18 cellular contexts compared by ENCODE assay signal in genomic region chr9:99690573-99690972, GRCh38.
DNase-seq lines count a peak whose midpoint lies in the region; ATAC-seq and FAIRE-seq lines count a peak whose summit lies in the region.
"Had no signal": no experiment of that assay in that cellular context is flagged by ENCODE, and none has a peak within 500 bp of the region (broad histone marks: within the 10 kb centered on the region; RNA-seq: fewer than 3 reads in every experiment).

No MANE protein-coding gene starts in this region.

- FAIRE-seq in frontal cortex (lab: Jason Lieb, UNC) = no peak

- DNase-seq in NCI-H524 (lab: John Stamatoyannopoulos, UW) = peak; percentile 8 to 40
- no peak for DNase-seq in NCI-H524 treated with DMSO at 0.1 percent for 48 hours (lab: John Stamatoyannopoulos, UW)
- DNase-seq in NCI-H2171 treated with DMSO at 0.1 percent for 48 hours (lab: John Stamatoyannopoulos, UW) = peak; percentile 95
- peak; percentile 7 to 22 for DNase-seq in frontal cortex (ENCODE audit: low spot score in 2 of 2)
- DNase-seq in retina = peak; percentile 61
- no peak for DNase-seq in SW480 (ENCODE audit: low spot score)
- DNase-seq: ACHN; activated CD4-positive, alpha-beta T cell treated with anti-CD3 and anti-CD28 coated beads for 36 hours; activated T-cell treated with anti-CD3 and anti-CD28 coated beads, Interleukin-2, amount 50 U/mL, for 72 hours; amniotic stem cell; Calu3; cortex of kidney; PC-3; tibial artery had no signal

- peaks cover 3% of the 10 kb centered on the region for H3K9me3 Mint-ChIP-seq in stimulated activated memory B cell treated with anti-CD40 and anti-IgM and Interleukin-4, amounts not matched to agents 10 μg/mL and 1 μg/mL and 100 μg/mL, for 72 hours
- H3K9me3 Mint-ChIP-seq: activated T-cell treated with anti-CD3 and anti-CD28 coated beads, Interleukin-2, amount 50 U/mL, for 72 hours; T-helper 1 cell treated with Interleukin-12 subunit alpha and Interleukin-12 subunit beta and Interleukin-4 antibody, amounts not matched to agents 30 μg/mL and 1 μg/mL, for 36 hours had no signal

- H3K27me3 Mint-ChIP-seq in stimulated activated memory B cell treated with anti-CD40 and anti-IgM and Interleukin-4, amounts not matched to agents 10 μg/mL and 1 μg/mL and 100 μg/mL, for 72 hours = no peaks in the 10 kb centered on the region

- no peak overlapping the region for H3K4me3 Mint-ChIP-seq in stimulated activated memory B cell treated with anti-CD40 and anti-IgM and Interleukin-4, amounts not matched to agents 10 μg/mL and 1 μg/mL and 100 μg/mL, for 72 hours
- H3K4me3 Mint-ChIP-seq: activated CD4-positive, alpha-beta T cell treated with anti-CD3 and anti-CD28 coated beads for 36 hours; activated T-cell treated with anti-CD3 and anti-CD28 coated beads, Interleukin-2, amount 50 U/mL, for 72 hours; T-helper 1 cell treated with Interleukin-12 subunit alpha and Interleukin-12 subunit beta and Interleukin-4 antibody, amounts not matched to agents 30 μg/mL and 1 μg/mL, for 36 hours had no signal

- H3K27ac Mint-ChIP-seq in stimulated activated memory B cell treated with anti-CD40 and anti-IgM and Interleukin-4, amounts not matched to agents 10 μg/mL and 1 μg/mL and 100 μg/mL, for 72 hours = no peak overlapping the region
- H3K27ac Mint-ChIP-seq: activated CD4-positive, alpha-beta T cell treated with anti-CD3 and anti-CD28 coated beads for 36 hours; activated T-cell treated with anti-CD3 and anti-CD28 coated beads, Interleukin-2, amount 50 U/mL, for 72 hours; T-helper 1 cell treated with Interleukin-12 subunit alpha and Interleukin-12 subunit beta and Interleukin-4 antibody, amounts not matched to agents 30 μg/mL and 1 μg/mL, for 36 hours had no signal

- no peak for ATAC-seq in GM19324 (IDR thresholded peaks at IDR 0.05; ENCODE audit: low FRiP score, unreplicated experiment)
- ATAC-seq in stimulated activated memory B cell treated with anti-CD40 and anti-IgM and Interleukin-4, amounts not matched to agents 10 μg/mL and 1 μg/mL and 100 μg/mL, for 72 hours = no peak
- ATAC-seq: activated CD4-positive, alpha-beta T cell treated with anti-CD3 and anti-CD28 coated beads for 36 hours; activated T-cell treated with anti-CD3 and anti-CD28 coated beads, Interleukin-2, amount 50 U/mL, for 72 hours; esophagus mucosa; PC-3 had no signal

- no peaks in the 10 kb centered on the region for H3K36me3 Mint-ChIP-seq in stimulated activated memory B cell treated with anti-CD40 and anti-IgM and Interleukin-4, amounts not matched to agents 10 μg/mL and 1 μg/mL and 100 μg/mL, for 72 hours

- H3K4me1 Mint-ChIP-seq in stimulated activated memory B cell treated with anti-CD40 and anti-IgM and Interleukin-4, amounts not matched to agents 10 μg/mL and 1 μg/mL and 100 μg/mL, for 72 hours = no peaks in the 10 kb centered on the region
- H3K4me1 Mint-ChIP-seq: activated CD4-positive, alpha-beta T cell treated with anti-CD3 and anti-CD28 coated beads for 36 hours had no signal

Comparison
In these comparisons a context has a peak if more than half of its experiments do, and no peak if none do; other contexts are left out.
1. DNase-seq: peak in NCI-H524 (2 of 2), NCI-H2171 treated with DMSO at 0.1 percent for 48 hours (single experiment), frontal cortex (2 of 2) and retina (single experiment); none in NCI-H524 treated with DMSO at 0.1 percent for 48 hours (single experiment) and SW480 (single experiment).